ENCODE assay signal across 8 cellular contexts in the genomic region with DNA sequence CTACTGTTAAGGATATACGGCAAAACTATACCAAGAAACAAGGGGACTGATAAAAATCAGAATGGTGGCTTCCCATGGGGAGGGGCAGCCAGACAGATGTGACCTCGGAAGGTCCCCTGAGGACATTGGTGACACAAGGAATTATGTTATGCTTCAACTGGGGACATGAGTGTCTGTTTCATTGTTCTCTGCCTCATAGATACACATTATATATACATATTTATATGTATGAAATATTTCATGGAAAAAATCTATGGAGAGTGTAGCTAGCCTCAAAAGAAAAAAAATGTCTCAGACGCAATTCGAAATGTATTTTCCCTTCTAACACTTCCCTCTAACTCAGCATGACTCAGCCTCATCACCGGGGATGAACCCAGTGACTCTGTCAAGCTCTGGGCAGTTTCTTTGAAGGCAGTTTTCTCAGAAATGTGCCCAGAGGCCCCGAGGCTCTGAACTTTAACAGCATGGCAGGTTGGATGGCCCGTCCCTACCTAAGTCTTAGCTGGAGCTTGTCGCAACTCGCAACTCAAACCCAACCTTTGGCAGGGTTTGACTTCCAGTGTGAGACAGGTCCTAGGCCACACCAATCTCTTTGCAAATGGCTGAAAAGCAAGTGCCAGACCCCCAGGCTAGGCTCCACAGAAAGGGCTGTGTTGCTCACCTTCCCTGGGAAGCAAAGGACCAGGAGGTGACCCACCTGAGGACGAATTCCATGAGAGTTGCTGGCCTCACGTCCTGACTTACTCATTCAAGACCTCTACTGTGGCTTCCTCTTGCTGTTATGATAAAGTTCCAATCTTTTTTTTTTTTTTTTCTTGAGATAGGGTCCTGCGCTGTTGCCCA.
DNase-seq lines count a peak whose midpoint lies in the region; ATAC-seq and TF ChIP-seq lines count a peak whose summit lies in the region.

No MANE protein-coding gene starts in this region.

- ATAC-seq in activated CD4-positive, CD25-positive, alpha-beta regulatory T cell treated with anti-CD3 and anti-CD28 coated beads, Interleukin-2, amount 50 U/mL, for 24 hours: peak; percentile 94 to 95
- no peak for ATAC-seq in HG02588 (IDR thresholded peaks at IDR 0.05; ENCODE audit: unreplicated experiment)
- no peak for ATAC-seq in HG03159 (IDR thresholded peaks at IDR 0.05; ENCODE audit: unreplicated experiment)

- DNase-seq in HT1080 (ENCODE audit: low read depth) (peak; percentile 56), erythroblast (lab: John Stamatoyannopoulos, UW) (peak; percentile 82 to 87), NCI-H1092 (lab: John Stamatoyannopoulos, UW) (no peak), cerebellar nuclear complex (lab: John Stamatoyannopoulos, UW) (no peak)
- peak in 2 of 3 experiments; percentile 26 to 53 for DNase-seq in stimulated activated CD4-positive, alpha-beta T cell treated with anti-CD3 and anti-CD28 coated beads, TNF-alpha, amount 100 ng/mL, for 24 hours (ENCODE audit: low read depth in 3 of 3)

- TF ChIP-seq POLR2A in erythroblast (IDR thresholded peaks at IDR 0.05; ENCODE audit: low read length): peak; percentile 36

Comparison
In these comparisons a context has a peak if more than half of its experiments do, and no peak if none do; other contexts are left out.
1. DNase-seq: peak in HT1080 (single experiment), erythroblast (2 of 2) and stimulated activated CD4-positive, alpha-beta T cell treated with anti-CD3 and anti-CD28 coated beads, TNF-alpha, amount 100 ng/mL, for 24 hours (2 of 3); none in NCI-H1092 (single experiment) and cerebellar nuclear complex (0 of 2).
2. ATAC-seq: peak in activated CD4-positive, CD25-positive, alpha-beta regulatory T cell treated with anti-CD3 and anti-CD28 coated beads, Interleukin-2, amount 50 U/mL, for 24 hours (2 of 2); none in HG02588 (single experiment) and HG03159 (single experiment).